35 cellular contexts compared by ENCODE assay signal in the genomic region with DNA sequence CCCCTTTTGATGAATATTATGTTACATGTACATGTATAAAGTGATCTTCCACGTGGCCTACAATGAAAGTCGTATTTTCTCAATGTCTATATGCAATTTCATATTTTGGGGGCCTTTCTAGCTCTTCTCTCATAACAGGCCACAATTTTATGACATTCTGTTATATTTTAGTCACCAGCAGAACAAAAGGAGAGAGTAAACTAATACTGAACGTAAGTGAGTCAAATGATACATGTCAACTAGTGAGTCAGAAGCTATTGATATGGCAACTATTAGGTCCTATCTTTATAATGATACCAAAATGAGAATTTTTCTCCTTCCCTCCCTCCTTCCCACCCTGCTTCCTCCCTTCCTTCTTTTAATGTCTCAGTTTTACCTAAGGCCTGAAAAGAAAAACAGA. TPM values are rescaled to one million over a fixed set of nuclear protein-coding genes. Genes with fewer than 3 reads are reported as not detected.
"Had no signal": no experiment of that assay in that cellular context is flagged by ENCODE, and none has a peak within 500 bp of the region (broad histone marks: within the 10 kb centered on the region; RNA-seq: fewer than 3 reads in every experiment).

No MANE protein-coding gene starts in this region.

- H3K4me1 ChIP-seq: colonic mucosa, esophagus squamous epithelium, gastroesophageal sphincter had no signal

- H3K4me3 ChIP-seq: colonic mucosa, esophagus squamous epithelium, gastroesophageal sphincter had no signal

- H3K9me3 ChIP-seq: colonic mucosa, esophagus squamous epithelium, gastroesophageal sphincter had no signal

- ATAC-seq: activated T-cell treated with anti-CD3 and anti-CD28 coated beads, Interleukin-2, amount 50 U/mL, for 72 hours; gastroesophageal sphincter; WTC11 had no signal

- H3K27ac Mint-ChIP-seq: activated CD4-positive, alpha-beta memory T cell treated with anti-CD3 and anti-CD28 coated beads, Interleukin-2, amount 10 ng/mL, durations not matched to agents 7 days and 5 days; activated CD4-positive, alpha-beta T cell treated with anti-CD3 and anti-CD28 coated beads, Interleukin-2, amount 10 ng/mL, durations not matched to agents 7 days and 5 days; activated naive CD8-positive, alpha-beta T cell; activated T-cell treated with anti-CD3 and anti-CD28 coated beads, Interleukin-2, amount 50 U/mL, for 24 hours; activated T-cell treated with anti-CD3 and anti-CD28 coated beads, Interleukin-2, amount 50 U/mL, for 72 hours; WTC11 had no signal

- H3K4me3 Mint-ChIP-seq: activated CD4-positive, alpha-beta memory T cell treated with anti-CD3 and anti-CD28 coated beads, Interleukin-2, amount 10 ng/mL, durations not matched to agents 7 days and 5 days; activated CD4-positive, alpha-beta T cell treated with anti-CD3 and anti-CD28 coated beads, Interleukin-2, amount 10 ng/mL, durations not matched to agents 7 days and 5 days; activated naive CD8-positive, alpha-beta T cell; activated T-cell treated with anti-CD3 and anti-CD28 coated beads, Interleukin-2, amount 50 U/mL, for 24 hours; activated T-cell treated with anti-CD3 and anti-CD28 coated beads, Interleukin-2, amount 50 U/mL, for 72 hours; WTC11 had no signal

- FAIRE-seq: astrocyte, endometrium, endothelial cell of umbilical vein had no signal

- H3K9me3 Mint-ChIP-seq: activated CD4-positive, alpha-beta memory T cell treated with anti-CD3 and anti-CD28 coated beads, Interleukin-2, amount 10 ng/mL, durations not matched to agents 7 days and 5 days; activated CD4-positive, alpha-beta T cell treated with anti-CD3 and anti-CD28 coated beads, Interleukin-2, amount 10 ng/mL, durations not matched to agents 7 days and 5 days; activated T-cell treated with anti-CD3 and anti-CD28 coated beads, Interleukin-2, amount 50 U/mL, for 24 hours; activated T-cell treated with anti-CD3 and anti-CD28 coated beads, Interleukin-2, amount 50 U/mL, for 72 hours had no signal

- H3K27me3 Mint-ChIP-seq: activated CD4-positive, alpha-beta T cell treated with anti-CD3 and anti-CD28 coated beads, Interleukin-2, amount 10 ng/mL, durations not matched to agents 7 days and 5 days had no signal

- DNase-seq: activated CD4-positive, alpha-beta memory T cell treated with anti-CD3 and anti-CD28 coated beads, Interleukin-2, amount 10 ng/mL, durations not matched to agents 7 days and 5 days; activated CD4-positive, alpha-beta T cell treated with anti-CD3 and anti-CD28 coated beads for 1 hour; activated CD4-positive, alpha-beta T cell treated with anti-CD3 and anti-CD28 coated beads for 4 hours; activated CD4-positive, alpha-beta T cell treated with anti-CD3 and anti-CD28 coated beads, Interleukin-2, amount 10 ng/mL, durations not matched to agents 7 days and 5 days; activated CD4-positive, alpha-beta T cell treated with anti-CD3 and anti-CD28 coated beads, Interleukin-2, amount 50 U/mL, for 4 hours; activated CD8-positive, alpha-beta memory T cell treated with anti-CD3 and anti-CD28 coated beads, Interleukin-2, amount 50 U/mL, for 48 hours; activated gamma-delta T cell treated with Interleukin-2 at 50 U/mL for 16 hours; activated naive CD4-positive, alpha-beta T cell treated with anti-CD3 and anti-CD28 coated beads, Interleukin-2, amount 50 U/mL, for 16 hours; activated naive CD4-positive, alpha-beta T cell treated with Interleukin-2 at 50 U/mL for 16 hours; activated T-cell treated with anti-CD3 and anti-CD28 coated beads for 4 hours; activated T-cell treated with anti-CD3 and anti-CD28 coated beads, Interleukin-2, amount 50 U/mL, for 24 hours; activated T-cell treated with anti-CD3 and anti-CD28 coated beads, Interleukin-2, amount 50 U/mL, for 72 hours; amniotic stem cell; anterior cingulate cortex; brain microvascular endothelial cell; central memory CD4-positive, alpha-beta T cell; cerebellar nuclear complex; colonic mucosa; effector CD8-positive, alpha-beta T cell; esophagus squamous epithelium; foreskin melanocyte; T-helper 2 cell had no signal

- H3K27me3 ChIP-seq: brain microvascular endothelial cell, colonic mucosa, esophagus squamous epithelium, gastroesophageal sphincter had no signal

- H3K4me1 Mint-ChIP-seq: activated CD4-positive, alpha-beta memory T cell treated with anti-CD3 and anti-CD28 coated beads, Interleukin-2, amount 10 ng/mL, durations not matched to agents 7 days and 5 days; activated CD4-positive, alpha-beta T cell treated with anti-CD3 and anti-CD28 coated beads, Interleukin-2, amount 10 ng/mL, durations not matched to agents 7 days and 5 days had no signal

- H3K27ac ChIP-seq: brain microvascular endothelial cell, colonic mucosa, epithelial cell of prostate, esophagus squamous epithelium, gastroesophageal sphincter, VCaP had no signal

- H3K36me3 Mint-ChIP-seq: activated naive CD8-positive, alpha-beta T cell had no signal

- H3K36me3 ChIP-seq: brain microvascular endothelial cell, colonic mucosa, esophagus squamous epithelium, gastroesophageal sphincter had no signal

RNA-seq across cellular contexts. Expression of a gene that starts 14.4 kb away (rescaled TPM):
- total RNA-seq: activated CD4-positive, alpha-beta memory T cell treated with anti-CD3 and anti-CD28 coated beads, Interleukin-2, amount 10 ng/mL, durations not matched to agents 7 days and 5 days; activated CD4-positive, alpha-beta T cell treated with anti-CD3 and anti-CD28 coated beads, Interleukin-2, amount 10 ng/mL, durations not matched to agents 7 days and 5 days; activated T-cell treated with anti-CD3 and anti-CD28 coated beads, Interleukin-2, amount 50 U/mL, for 72 hours; astrocyte; dermis microvascular lymphatic vessel endothelial cell; endothelial cell of umbilical vein; esophagus squamous epithelium; fibroblast of lung; fibroblast of villous mesenchyme; glomerular endothelial cell; T-helper 1 cell treated with Interleukin-12 subunit alpha and Interleukin-12 subunit beta and Interleukin-4 antibody, amounts not matched to agents 30 ng/mL and 1 ng/mL, for 36 hours had no signal
